ENCODE assay signal across 8 cellular contexts in genomic region chr19:48419158-48419920, GRCh38. TPM values are rescaled to one million over a fixed set of nuclear protein-coding genes. Genes with fewer than 3 reads are reported as not detected.
DNase-seq lines count a peak whose midpoint lies in the region; ATAC-seq and TF ChIP-seq lines count a peak whose summit lies in the region.

No MANE protein-coding gene starts in this region.

- TF ChIP-seq CTCF in GM06990 (IDR thresholded peaks at IDR 0.05; ENCODE audit: insufficient read depth, low read length, poor library complexity, severe bottlenecking), result no peak

- peak overlapping the region; percentile 47 for H3K4me3 ChIP-seq in GM06990 (replicated peaks; ENCODE audit: low read depth, low read length)
- no peak overlapping the region for H3K4me3 ChIP-seq in adipocyte (ENCODE audit: low read length)
- H3K4me3 ChIP-seq in mesenchymal stem cell (ENCODE audit: insufficient read depth in 1 of 2, low read depth in 1 of 2, low read length in 2 of 2), result no peak overlapping the region

- H2BK120ac ChIP-seq in mesenchymal stem cell (ENCODE audit: low read depth, low read length), result no peak overlapping the region

- no peak overlapping the region for H3K4me2 ChIP-seq in mesenchymal stem cell (ENCODE audit: low read length, poor library complexity, severe bottlenecking)

- H3K9me3 ChIP-seq in adipocyte (ENCODE audit: control insufficient read depth, low read length) (no peaks in the 10 kb centered on the region), mesenchymal stem cell (ENCODE audit: control insufficient read depth, low read length) (no peaks in the 10 kb centered on the region)

- WGBS in mesenchymal stem cell, result 86% methylated on average over 27 of the region's 31 CpGs

- no peak overlapping the region for H4K8ac ChIP-seq in mesenchymal stem cell (ENCODE audit: low read length)

- H4K91ac ChIP-seq in mesenchymal stem cell (ENCODE audit: low read length), result peak overlapping the region; percentile 76

- H3K36me3 ChIP-seq in GM06990 (ENCODE audit: control insufficient read depth, insufficient read depth, low read length) (no peaks in the 10 kb centered on the region), adipocyte (ENCODE audit: control insufficient read depth, insufficient read depth, low read length, severe bottlenecking) (no peaks in the 10 kb centered on the region), mesenchymal stem cell (ENCODE audit: control insufficient read depth in 1 of 2, insufficient read depth in 2 of 2, low read depth in 1 of 2, low read length in 2 of 2) (peaks cover 0 to 5% of the 10 kb centered on the region in 2 experiments)

- H3K79me1 ChIP-seq in mesenchymal stem cell (replicated peaks; ENCODE audit: low read length, poor library complexity, severe bottlenecking), result no peaks in the 10 kb centered on the region

- H3K4ac ChIP-seq in mesenchymal stem cell (ENCODE audit: low read depth in 1 of 2, low read length in 2 of 2), result no peak overlapping the region

- peaks cover 14% of the 10 kb centered on the region for H3K4me1 ChIP-seq in adipocyte (ENCODE audit: control insufficient read depth, insufficient read depth, low read length)
- H3K4me1 ChIP-seq in mesenchymal stem cell (ENCODE audit: control insufficient read depth, insufficient read depth, low read depth, low read length), result peaks cover 6% of the 10 kb centered on the region

- no peak overlapping the region for H3K18ac ChIP-seq in mesenchymal stem cell (ENCODE audit: low read depth in 1 of 2, low read length in 2 of 2)

- H3K27ac ChIP-seq in mesenchymal stem cell (ENCODE audit: low read length, poor library complexity, severe bottlenecking), result no peak overlapping the region

- peak; percentile 75 for DNase-seq in GM06990 (ENCODE audit: extremely low read depth, insufficient read length)
- DNase-seq in T-helper 2 cell, result peak in 4 of 5 experiments; percentile 43 to 82 (median 67)
- DNase-seq in adipocyte (ENCODE audit: low read depth), result peak; percentile 45
- DNase-seq in mesenchymal stem cell, result peak; percentile 45
- DNase-seq in stimulated activated naive CD8-positive, alpha-beta T cell treated with anti-CD3 and anti-CD28 coated beads, Interleukin-15, Interleukin-2, amounts not matched to agents 100 U/mL and 50 U/mL, for 24 hours, result peak; percentile 82
- no peak for DNase-seq in amniotic stem cell (lab: John Stamatoyannopoulos, UW)
- DNase-seq in COLO829 (ENCODE audit: low spot score), result no peak

- no peak overlapping the region for H2BK5ac ChIP-seq in mesenchymal stem cell (ENCODE audit: low read depth, low read length, poor library complexity, severe bottlenecking)

- H2AK5ac ChIP-seq in mesenchymal stem cell (ENCODE audit: low read length, severe bottlenecking), result peak overlapping the region; percentile 24

- H3K9ac ChIP-seq in adipocyte (ENCODE audit: low read length), result no peak overlapping the region
- no peak overlapping the region for H3K9ac ChIP-seq in mesenchymal stem cell (ENCODE audit: low read length)

- H2AFZ ChIP-seq in mesenchymal stem cell (ENCODE audit: low read depth, low read length), result no peak overlapping the region

- H3K14ac ChIP-seq in mesenchymal stem cell (ENCODE audit: low read length in 2 of 2), result no peak overlapping the region

- H2BK12ac ChIP-seq in mesenchymal stem cell (ENCODE audit: low read length in 2 of 2), result no peak overlapping the region

- peak; percentile 67 for ATAC-seq in HG02870 (IDR thresholded peaks at IDR 0.05; ENCODE audit: unreplicated experiment)
- peak; percentile 83 for ATAC-seq in stimulated activated naive CD8-positive, alpha-beta T cell treated with anti-CD3 and anti-CD28 coated beads, Interleukin-15, Interleukin-2, amounts not matched to agents 100 U/mL and 50 U/mL, for 24 hours

- H3K27me3 ChIP-seq in GM06990 (replicated peaks; ENCODE audit: control insufficient read depth, insufficient read depth, low read length), result no peaks in the 10 kb centered on the region
- H3K27me3 ChIP-seq in adipocyte (replicated peaks; ENCODE audit: control insufficient read depth, insufficient read depth, low read length), result no peaks in the 10 kb centered on the region
- H3K27me3 ChIP-seq in mesenchymal stem cell (ENCODE audit: control insufficient read depth in 1 of 2, insufficient read depth in 1 of 2, low read length in 2 of 2), result no peaks in the 10 kb centered on the region

- no peak overlapping the region for H3K23ac ChIP-seq in mesenchymal stem cell (ENCODE audit: low read length in 2 of 2)

- H2BK15ac ChIP-seq in mesenchymal stem cell (ENCODE audit: low read depth, poor library complexity, severe bottlenecking), result no peak overlapping the region

RNA-seq across cellular contexts. Expression of gene GRIN2D, which starts 25.9 kb away (rescaled TPM):
- 3.2 TPM for polyA plus RNA-seq in mesenchymal stem cell (2013, experiment 1 of 2)
- 2.7 TPM for polyA plus RNA-seq in mesenchymal stem cell (2013, experiment 2 of 2)

RNA-seq across cellular contexts. Expression of gene GRWD1, which starts 26.4 kb away (rescaled TPM):
- 10.0 TPM for polyA plus RNA-seq in mesenchymal stem cell (2013, experiment 1 of 2)
- 9.0 TPM for polyA plus RNA-seq in mesenchymal stem cell (2013, experiment 2 of 2)

RNA-seq across cellular contexts. Expression of gene KDELR1, which starts 28.0 kb away (rescaled TPM):
- 602 TPM for polyA plus RNA-seq in mesenchymal stem cell (2013, experiment 1 of 2)
- polyA plus RNA-seq in mesenchymal stem cell (2013, experiment 2 of 2), result 596 TPM

RNA-seq across cellular contexts. Expression of gene KCNJ14, which starts 36.0 kb away (rescaled TPM):
- polyA plus RNA-seq in mesenchymal stem cell (2013, experiment 1 of 2), result 0.25 TPM
- 0.21 TPM for polyA plus RNA-seq in mesenchymal stem cell (2013, experiment 2 of 2)

RNA-seq across cellular contexts. Expression of gene CYTH2, which starts 49.8 kb away (rescaled TPM):
- 47.7 TPM for polyA plus RNA-seq in mesenchymal stem cell (2013, experiment 1 of 2)
- polyA plus RNA-seq in mesenchymal stem cell (2013, experiment 2 of 2), result 45.1 TPM

Comparison
In these comparisons a context has a peak if more than half of its experiments do, and no peak if none do; other contexts are left out.
1. DNase-seq: peak in GM06990 (single experiment), T-helper 2 cell (4 of 5), adipocyte (single experiment), mesenchymal stem cell (single experiment) and stimulated activated naive CD8-positive, alpha-beta T cell treated with anti-CD3 and anti-CD28 coated beads, Interleukin-15, Interleukin-2, amounts not matched to agents 100 U/mL and 50 U/mL, for 24 hours (single experiment); none in amniotic stem cell (single experiment) and COLO829 (single experiment).